In genomic region chr3:120417272-120417911, GRCh38 we compare ENCODE assay signal across 8 cellular contexts. TPM values are rescaled to one million over a fixed set of nuclear protein-coding genes. Genes with fewer than 3 reads are reported as not detected.
DNase-seq lines count a peak whose midpoint lies in the region; ATAC-seq and TF ChIP-seq lines count a peak whose summit lies in the region.

No MANE protein-coding gene starts in this region.

- peak overlapping the region; percentile 34 to 46 for H3K4me3 ChIP-seq in Panc1 (ENCODE audit: low read depth in 2 of 2, low read length in 2 of 2)

- CTCF ChIA-PET in Panc1 (lab: Charles Lee) = interaction anchor here (0.6 to 3.2 kb wide), 10 partner anchors 8 to 176 kb away, joined by 3 to 25 read pairs (median 4); no protein-coding TSS in a partner anchor

- H3K9me3 ChIP-seq in Panc1 (ENCODE audit: control insufficient read depth, insufficient read depth, low read depth, low read length) = no peaks in the 10 kb centered on the region

- H3K4me1 Mint-ChIP-seq in activated T-cell treated with anti-CD3 and anti-CD28 coated beads, Interleukin-2, amount 50 U/mL, for 72 hours (ENCODE audit: low read depth) = peaks cover 20% of the 10 kb centered on the region
- H3K4me1 Mint-ChIP-seq in naive thymus-derived CD8-positive, alpha-beta T cell = peaks cover 9 to 18% (median 15%) of the 10 kb centered on the region in 4 donors
- H3K4me1 Mint-ChIP-seq in stimulated activated naive B cell treated with anti-CD40 and anti-IgM and Interleukin-4, amounts not matched to agents 10 μg/mL and 1 μg/mL and 100 μg/mL, for 72 hours = peaks cover 13 to 20% of the 10 kb centered on the region in 2 donors

- peak; percentile 92 for DNase-seq in DMS53 treated with DMSO at 0.1 percent for 48 hours (lab: John Stamatoyannopoulos, UW; ENCODE audit: unreplicated experiment)
- peak; percentile 98 for DNase-seq in KBM-7
- DNase-seq in Panc1 (ENCODE audit: low read depth, low spot score) = peak; percentile 84
- peak; percentile 84 to 90 for DNase-seq in activated T-cell treated with anti-CD3 and anti-CD28 coated beads, Interleukin-2, amount 50 U/mL, for 72 hours
- DNase-seq in fibroblast of gingiva (ENCODE audit: low read depth) = peak; percentile 97
- DNase-seq in naive thymus-derived CD8-positive, alpha-beta T cell = peak; percentile 56 to 90 (median 78)
- peak; percentile 84 for DNase-seq in stimulated activated naive B cell treated with anti-CD40 and anti-IgM and Interleukin-4, amounts not matched to agents 10 μg/mL and 1 μg/mL and 100 μg/mL, for 72 hours

- no peaks in the 10 kb centered on the region for H3K9me3 Mint-ChIP-seq in activated T-cell treated with anti-CD3 and anti-CD28 coated beads, Interleukin-2, amount 50 U/mL, for 72 hours
- H3K9me3 Mint-ChIP-seq in naive thymus-derived CD8-positive, alpha-beta T cell = no peaks in the 10 kb centered on the region
- H3K9me3 Mint-ChIP-seq in stimulated activated naive B cell treated with anti-CD40 and anti-IgM and Interleukin-4, amounts not matched to agents 10 μg/mL and 1 μg/mL and 100 μg/mL, for 72 hours = no peaks in the 10 kb centered on the region

- H3K27ac Mint-ChIP-seq in activated T-cell treated with anti-CD3 and anti-CD28 coated beads, Interleukin-2, amount 50 U/mL, for 72 hours = peak overlapping the region; percentile 66
- peak overlapping the region in 8 of 10 donors; percentile 23 to 85 (median 69) for H3K27ac Mint-ChIP-seq in naive thymus-derived CD8-positive, alpha-beta T cell
- peak overlapping the region; percentile 2 for H3K27ac Mint-ChIP-seq in stimulated activated naive B cell treated with anti-CD40 and anti-IgM and Interleukin-4, amounts not matched to agents 10 μg/mL and 1 μg/mL and 100 μg/mL, for 72 hours

- H3K27me3 ChIP-seq in Panc1 (ENCODE audit: control insufficient read depth, insufficient read depth, low read length) = peaks cover 9% of the 10 kb centered on the region; the same call in 1 of the 2 replicates

- peak overlapping the region; percentile 81 to 93 for H3K4me3 Mint-ChIP-seq in activated T-cell treated with anti-CD3 and anti-CD28 coated beads, Interleukin-2, amount 50 U/mL, for 72 hours
- H3K4me3 Mint-ChIP-seq in naive thymus-derived CD8-positive, alpha-beta T cell = peak overlapping the region; percentile 75 to 92 (median 89)
- H3K4me3 Mint-ChIP-seq in stimulated activated naive B cell treated with anti-CD40 and anti-IgM and Interleukin-4, amounts not matched to agents 10 μg/mL and 1 μg/mL and 100 μg/mL, for 72 hours = peak overlapping the region; percentile 79 to 87

- in situ Hi-C loops in KBM-7 (cut with MboI; ENCODE audit: low pct_unique_long_range_greater_than_20kb, low sequenced_read_pairs) (no loop called here), Panc1 (cut with HindIII; ENCODE audit: low pct_unique_long_range_greater_than_20kb, low sequenced_read_pairs) (no loop called here)

- H3K4me1 ChIP-seq in Panc1 (ENCODE audit: control insufficient read depth, insufficient read depth, low read length) = peaks cover 4% of the 10 kb centered on the region; the same call in 1 of the 2 replicates

- POLR2A ChIA-PET in Panc1 (lab: Charles Lee) = interaction anchor here (0.6 to 0.7 kb wide), 3 partner anchors 139 to 837 kb away, joined by 3 to 7 read pairs (median 6); no protein-coding TSS in a partner anchor
- POLR2A ChIA-PET in naive thymus-derived CD8-positive, alpha-beta T cell (lab: Charles Lee) = interaction anchor here (1.6 kb wide), 1 partner anchor 68 kb away, joined by 8 read pairs; the partner anchor contains the start of gene LRRC58

- no TSS peak for BruUV-seq in Panc1 (replicated peaks; lab: Mats Ljungman, UMichigan)

- peak overlapping the region; percentile 54; the same call in 1 of the 2 replicates for H3K27ac ChIP-seq in Panc1 (ENCODE audit: low read length)

- H3K36me3 ChIP-seq in Panc1 (ENCODE audit: control insufficient read depth, insufficient read depth, low read length) = no peaks in the 10 kb centered on the region

- H3K27me3 Mint-ChIP-seq in activated T-cell treated with anti-CD3 and anti-CD28 coated beads, Interleukin-2, amount 50 U/mL, for 72 hours (ENCODE audit: low read depth) = peaks cover 6% of the 10 kb centered on the region
- peaks cover 0 to 8% (median 3%) of the 10 kb centered on the region in 5 donors for H3K27me3 Mint-ChIP-seq in naive thymus-derived CD8-positive, alpha-beta T cell
- peaks cover 0 to 6% of the 10 kb centered on the region in 2 donors for H3K27me3 Mint-ChIP-seq in stimulated activated naive B cell treated with anti-CD40 and anti-IgM and Interleukin-4, amounts not matched to agents 10 μg/mL and 1 μg/mL and 100 μg/mL, for 72 hours

- no peaks in the 10 kb centered on the region for H3K36me3 Mint-ChIP-seq in activated T-cell treated with anti-CD3 and anti-CD28 coated beads, Interleukin-2, amount 50 U/mL, for 72 hours (ENCODE audit: insufficient read depth in 2 of 2)
- no peaks in the 10 kb centered on the region for H3K36me3 Mint-ChIP-seq in naive thymus-derived CD8-positive, alpha-beta T cell
- no peaks in the 10 kb centered on the region for H3K36me3 Mint-ChIP-seq in stimulated activated naive B cell treated with anti-CD40 and anti-IgM and Interleukin-4, amounts not matched to agents 10 μg/mL and 1 μg/mL and 100 μg/mL, for 72 hours

- intact Hi-C loops in Panc1 (cut with micrococcal nuclease; ENCODE audit: unreplicated experiment) = loop anchor here (1.0 kb wide), 1 partner anchor 173 kb away; no protein-coding TSS in a partner anchor

- TF ChIP-seq CTCF in Panc1 (IDR thresholded peaks at IDR 0.05) = peak; percentile 95

- ATAC-seq in GM21723 (IDR thresholded peaks at IDR 0.05; ENCODE audit: unreplicated experiment) (peak; percentile 99), Panc1 (peak; percentile 97)
- peak; percentile 98 for ATAC-seq in activated T-cell treated with anti-CD3 and anti-CD28 coated beads, Interleukin-2, amount 50 U/mL, for 72 hours (replicated peaks in 1 of 2)
- peak; percentile 98 to 99 for ATAC-seq in naive thymus-derived CD8-positive, alpha-beta T cell
- ATAC-seq in stimulated activated naive B cell treated with anti-CD40 and anti-IgM and Interleukin-4, amounts not matched to agents 10 μg/mL and 1 μg/mL and 100 μg/mL, for 72 hours (replicated peaks) = peak; percentile 98 to 99

RNA-seq across cellular contexts. Expression of gene FSTL1, which starts 33.4 kb away (rescaled TPM):
- total RNA-seq in Panc1 (2021; ENCODE audit: unreplicated experiment) = 9.2 TPM
- polyA plus RNA-seq in Panc1 (2012; ENCODE audit: insufficient read length) = 7.3 TPM
- total RNA-seq in activated T-cell treated with anti-CD3 and anti-CD28 coated beads, Interleukin-2, amount 50 U/mL, for 72 hours = 1 to 10 TPM; 1.3 to 1.7 TPM
- total RNA-seq in naive thymus-derived CD8-positive, alpha-beta T cell = under 1 TPM; 0.47 to 0.55 TPM
- polyA plus RNA-seq in naive thymus-derived CD8-positive, alpha-beta T cell = under 1 TPM in 2 of 3 donors, not detected in 1; 0.23 to 0.82 TPM

Comparison
In these comparisons a context has a peak if more than half of its experiments do, and no peak if none do; other contexts are left out.
1. Peak in every context shown above with its lines: DNase-seq, ATAC-seq, H3K4me3 ChIP-seq and H3K27ac ChIP-seq.
2. H3K27ac Mint-ChIP-seq: peak in every context shown above with its lines; median percentile 69 in naive thymus-derived CD8-positive, alpha-beta T cell; 66 in activated T-cell treated with anti-CD3 and anti-CD28 coated beads, Interleukin-2, amount 50 U/mL, for 72 hours; 2 in stimulated activated naive B cell treated with anti-CD40 and anti-IgM and Interleukin-4, amounts not matched to agents 10 μg/mL and 1 μg/mL and 100 μg/mL, for 72 hours.